Comparison of ENCODE assay signal across 10 cellular contexts in the genomic region with DNA sequence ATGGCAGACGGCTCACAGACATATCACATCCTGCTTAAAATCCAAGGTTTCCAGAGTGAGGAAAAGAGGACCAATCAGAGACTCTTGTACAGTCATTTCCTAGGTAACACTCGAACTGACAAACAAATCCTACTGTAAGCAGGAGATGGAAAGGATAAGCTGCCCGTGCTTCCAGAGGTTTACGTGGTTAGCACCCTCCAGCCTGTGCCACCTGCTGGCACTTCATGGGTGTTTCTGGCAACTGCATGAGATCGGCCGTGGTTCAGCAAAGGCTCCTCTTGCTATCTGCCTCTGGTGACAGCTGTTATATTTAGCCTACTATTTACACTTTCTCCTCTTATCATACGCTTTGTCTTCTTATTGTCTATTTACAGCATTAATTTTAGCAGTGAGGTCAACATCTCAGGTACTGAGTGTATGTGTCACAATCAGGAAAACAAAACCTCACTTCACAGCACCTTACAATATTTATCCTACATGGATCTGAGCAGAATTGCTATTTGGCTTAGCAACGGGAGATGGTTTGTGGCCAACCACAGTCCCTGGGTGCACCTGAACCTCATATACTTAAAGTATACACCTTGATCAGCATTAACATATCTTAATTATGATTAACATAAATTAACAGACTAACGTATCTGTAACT.
A peak's percentile ranks its signal among the peaks of the same experiment; 100 is the strongest.
DNase-seq lines count a peak whose midpoint lies in the region; ATAC-seq and TF ChIP-seq lines count a peak whose summit lies in the region.
"Had no signal": no experiment of that assay in that cellular context is flagged by ENCODE, and none has a peak within 500 bp of the region (broad histone marks: within the 10 kb centered on the region; RNA-seq: fewer than 3 reads in every experiment).

No MANE protein-coding gene starts in this region.

- no peak overlapping the region for H3K23ac ChIP-seq in neuronal stem cell (ENCODE audit: low read depth, low read length, poor library complexity)

- H3K36me3 ChIP-seq in OCI-LY3 (replicated peaks; ENCODE audit: low read depth, low read length) (no peaks in the 10 kb centered on the region), heart right ventricle (no peaks in the 10 kb centered on the region), neuronal stem cell (replicated peaks in 1 of 2; ENCODE audit: control insufficient read depth in 2 of 2, insufficient read depth in 2 of 2, low read length in 2 of 2) (no peaks in the 10 kb centered on the region)

- H3K9ac ChIP-seq in OCI-LY3 (ENCODE audit: low read length) (no peak overlapping the region), neuronal stem cell (ENCODE audit: low read depth, low read length, poor library complexity) (no peak overlapping the region)

- TF ChIP-seq CTCF in OCI-LY3 (IDR thresholded peaks at IDR 0.05; ENCODE audit: low read depth, low read length) (0 out of 2 replicates have a peak, but pooled peaks have one; percentile 4), heart right ventricle (IDR thresholded peaks at IDR 0.05) (peak in 1 of 9 donors; percentile 28)

- no peak overlapping the region for H2BK12ac ChIP-seq in neuronal stem cell (ENCODE audit: low read length)

- H3K79me1 ChIP-seq in neuronal stem cell (ENCODE audit: low read depth, low read length): no peaks in the 10 kb centered on the region

- H3K9me3 ChIP-seq in OCI-LY3 (ENCODE audit: insufficient read depth, low read length) (no peaks in the 10 kb centered on the region), heart right ventricle (no peaks in the 10 kb centered on the region), neuronal stem cell (replicated peaks in 1 of 2; ENCODE audit: control insufficient read depth in 2 of 2, insufficient read depth in 1 of 2, low read depth in 1 of 2, low read length in 2 of 2) (no peaks in the 10 kb centered on the region)

- H3K14ac ChIP-seq in neuronal stem cell (ENCODE audit: low read length): no peak overlapping the region

- H3K4me2 ChIP-seq in OCI-LY3 (ENCODE audit: low read length) (no peak overlapping the region), neuronal stem cell (ENCODE audit: insufficient read depth, low read length, poor library complexity, severe bottlenecking) (no peak overlapping the region)

- no peak overlapping the region for H2BK5ac ChIP-seq in neuronal stem cell (ENCODE audit: low read length)

- H3K27ac ChIP-seq in OCI-LY3 (ENCODE audit: low read length) (no peak overlapping the region), heart right ventricle (no peak overlapping the region), neuronal stem cell (replicated peaks; ENCODE audit: low read length) (no peak overlapping the region)

- no peak overlapping the region for H2BK15ac ChIP-seq in neuronal stem cell (ENCODE audit: low read length)

- ATAC-seq in heart right ventricle (peak in 6 of 8 donors; percentile 25 to 77 (median 66)), HG02938 (IDR thresholded peaks at IDR 0.05; ENCODE audit: unreplicated experiment) (no peak), HG02642 (IDR thresholded peaks at IDR 0.05; ENCODE audit: poor library complexity, unreplicated experiment) (no peak)
- ATAC-seq: activated naive CD8-positive, alpha-beta T cell treated with anti-CD3 and anti-CD28 coated beads, Interleukin-2, amount 50 U/mL, for 24 hours had no signal

- no peak overlapping the region for H3K18ac ChIP-seq in neuronal stem cell (ENCODE audit: low read length)

- intact Hi-C loops in heart right ventricle (cut with DNase I): no loop called here

- H3K4ac ChIP-seq in neuronal stem cell (ENCODE audit: low read length): no peak overlapping the region

- no peak overlapping the region for H2AK5ac ChIP-seq in neuronal stem cell (ENCODE audit: low read depth, low read length)

- 27 to 43% methylated on average over 9 of the region's 9 CpGs for WGBS in heart right ventricle, 2 donors
- WGBS in neuronal stem cell (ENCODE audit: extremely low coverage in 2 of 2, insufficient read length in 2 of 2, insufficient replicate concordance in 1 of 2), 2 donors: no CpG with 5 or more reads among the region's 9 CpGs

- H2AFZ ChIP-seq in OCI-LY3 (ENCODE audit: low read depth, low read length): no peak overlapping the region
- H2AFZ ChIP-seq in neuronal stem cell (ENCODE audit: low read length): no peak overlapping the region

- H4K8ac ChIP-seq in neuronal stem cell (ENCODE audit: low read depth, low read length): no peak overlapping the region

- H3K27me3 ChIP-seq in OCI-LY3 (ENCODE audit: low read depth, low read length) (no peaks in the 10 kb centered on the region), heart right ventricle (no peaks in the 10 kb centered on the region), neuronal stem cell (ENCODE audit: control insufficient read depth in 3 of 3, insufficient read depth in 3 of 3, low read depth in 1 of 3, low read length in 3 of 3) (peaks cover 0 to 26% (median 0%) of the 10 kb centered on the region in 3 experiments)

- no peaks in the 10 kb centered on the region for H4K20me1 ChIP-seq in OCI-LY3 (ENCODE audit: insufficient read depth, low read length)

- no peaks in the 10 kb centered on the region for H3K79me2 ChIP-seq in OCI-LY3 (ENCODE audit: low read length)

- H3K4me3 ChIP-seq in OCI-LY3 (ENCODE audit: low read length) (no peak overlapping the region), heart right ventricle (no peak overlapping the region), neuronal stem cell (ENCODE audit: low read length in 2 of 2) (no peak overlapping the region)

- H4K91ac ChIP-seq in neuronal stem cell (ENCODE audit: low read depth, low read length, poor library complexity): no peak overlapping the region

- DNase-seq in COLO668 (lab: John Stamatoyannopoulos, UW; ENCODE audit: unreplicated experiment) (peak; percentile 89), NCI-H1092 treated with DMSO at 0.1 percent for 48 hours (lab: John Stamatoyannopoulos, UW) (peak; percentile 94), heart right ventricle (peak in 1 of 2 donors; percentile 21), neuronal stem cell (ENCODE audit: low spot score) (no peak), cortex of kidney (lab: John Stamatoyannopoulos, UW) (no peak)
- DNase-seq: activated naive CD8-positive, alpha-beta T cell treated with anti-CD3 and anti-CD28 coated beads, Interleukin-2, amount 50 U/mL, for 24 hours; CD4-positive, CD25-positive, alpha-beta regulatory T cell had no signal

- H2BK120ac ChIP-seq in neuronal stem cell (ENCODE audit: low read depth, low read length): no peak overlapping the region

- H3K4me1 ChIP-seq in OCI-LY3 (ENCODE audit: low read length) (no peaks in the 10 kb centered on the region), heart right ventricle (peaks cover 0 to 18% (median 7%) of the 10 kb centered on the region in 9 donors), neuronal stem cell (ENCODE audit: control insufficient read depth in 2 of 2, insufficient read depth in 1 of 2, low read depth in 1 of 2, low read length in 2 of 2) (no peaks in the 10 kb centered on the region)

Comparison
In these comparisons a context has a peak if more than half of its experiments do, and no peak if none do; other contexts are left out.
1. DNase-seq: peak in COLO668 (single experiment) and NCI-H1092 treated with DMSO at 0.1 percent for 48 hours (single experiment); none in neuronal stem cell (single experiment) and cortex of kidney (single experiment).
2. ATAC-seq: peak in heart right ventricle (6 of 8); none in HG02938 (single experiment) and HG02642 (single experiment).